Comparison of ENCODE assay signal across 9 cellular contexts in genomic region chr2:225042800-225043167, GRCh38. TPM values are rescaled to one million over a fixed set of nuclear protein-coding genes. Genes with fewer than 3 reads are reported as not detected.
DNase-seq lines count a peak whose midpoint lies in the region; ATAC-seq, FAIRE-seq and TF ChIP-seq lines count a peak whose summit lies in the region.
"Had no signal": no experiment of that assay in that cellular context is flagged by ENCODE, and none has a peak within 500 bp of the region (broad histone marks: within the 10 kb centered on the region; RNA-seq: fewer than 3 reads in every experiment).

No MANE protein-coding gene starts in this region.

- POLR2A ChIA-PET in A549 (lab: Yijun Ruan, JAX) (interaction anchor here (0.6 to 1.7 kb wide), 3 partner anchors 10 to 492 kb away, joined by 5 to 6 read pairs (median 6); no protein-coding TSS in a partner anchor), Caco-2 (lab: Charles Lee) (no interaction called here)
- POLR2A ChIA-PET in naive thymus-derived CD4-positive, alpha-beta T cell (lab: Charles Lee): interaction anchor here (0.6 to 4.8 kb wide), 15 partner anchors 8 to 115 kb away, joined by 3 to 33 read pairs (median 4); no protein-coding TSS in a partner anchor

- peak overlapping the region; percentile 96 to 98 for H3K27ac ChIP-seq in A549
- H3K27ac ChIP-seq in mammary epithelial cell (ENCODE audit: insufficient read depth, low read depth, low read length): no peak overlapping the region
- peak overlapping the region; percentile 96 for H3K27ac ChIP-seq in naive thymus-derived CD4-positive, alpha-beta T cell (ENCODE audit: low read depth, low read length)

- H3K4me1 Mint-ChIP-seq in HFFc6 (ENCODE audit: low read depth) (peaks cover 45% of the 10 kb centered on the region), Caco-2 (ENCODE audit: low read depth, unreplicated experiment) (no peaks in the 10 kb centered on the region)
- peaks cover 37 to 55% (median 48%) of the 10 kb centered on the region in 7 donors for H3K4me1 Mint-ChIP-seq in naive thymus-derived CD4-positive, alpha-beta T cell

- H3K4me3 Mint-ChIP-seq in HFFc6: peak overlapping the region; percentile 89
- peak overlapping the region; percentile 81 to 100 (median 86) for H3K4me3 Mint-ChIP-seq in naive thymus-derived CD4-positive, alpha-beta T cell
- H3K4me3 Mint-ChIP-seq in Caco-2 (ENCODE audit: unreplicated experiment): no peak overlapping the region

- no peak overlapping the region for H3K9ac ChIP-seq in mammary epithelial cell (ENCODE audit: insufficient read depth, low read length)

- peak overlapping the region; percentile 94 for H2AFZ ChIP-seq in mammary epithelial cell (ENCODE audit: low read depth, low read length)

- dilution Hi-C loops in mammary epithelial cell (cut with HindIII; ENCODE audit: low sequenced_read_pairs): loop anchor here (5.0 kb wide), 1 partner anchor 145 kb away; no protein-coding TSS in a partner anchor

- no peaks in the 10 kb centered on the region for H3K79me2 ChIP-seq in mammary epithelial cell (ENCODE audit: insufficient read depth, low read length)

- no peak for TF ChIP-seq EP300 in A549 (IDR thresholded peaks at IDR 0.05)

- CTCF ChIA-PET in A549 (lab: Yijun Ruan, JAX) (interaction anchor here (0.9 to 1.3 kb wide), 3 partner anchors 34 to 102 kb away, joined by 3 to 5 read pairs (median 3); no protein-coding TSS in a partner anchor), mammary epithelial cell (lab: Charles Lee; ENCODE audit: low non-redundant PET) (no interaction called here), Caco-2 (lab: Charles Lee) (no interaction called here)
- CTCF ChIA-PET in naive thymus-derived CD4-positive, alpha-beta T cell (lab: Charles Lee): interaction anchor here (0.7 to 1.0 kb wide), 3 partner anchors 10 to 80 kb away, joined by 3 to 4 read pairs (median 3); no protein-coding TSS in a partner anchor

- H3K4me3 ChIP-seq in A549 (peak overlapping the region; percentile 93), mammary epithelial cell (replicated peaks in 1 of 3; ENCODE audit: insufficient read depth in 1 of 3, low read depth in 2 of 3, low read length in 3 of 3) (peak overlapping the region in 2 of 3 experiments; percentile 58 to 66), Caco-2 (ENCODE audit: low read depth, low read length) (no peak overlapping the region)
- H3K4me3 ChIP-seq in naive thymus-derived CD4-positive, alpha-beta T cell (ENCODE audit: low read length): peak overlapping the region; percentile 41

- no peaks in the 10 kb centered on the region for H4K20me1 ChIP-seq in mammary epithelial cell (ENCODE audit: insufficient read depth, low read length)

- H3K27me3 Mint-ChIP-seq in HFFc6 (ENCODE audit: insufficient read depth) (peaks cover 2% of the 10 kb centered on the region; the same call in 1 of the 2 replicates), Caco-2 (ENCODE audit: insufficient read depth, unreplicated experiment) (peaks cover 19% of the 10 kb centered on the region)
- H3K27me3 Mint-ChIP-seq in naive thymus-derived CD4-positive, alpha-beta T cell: peaks cover 0 to 36% (median 0%) of the 10 kb centered on the region in 5 donors

- TF ChIP-seq RAD21 in A549 (conservative IDR thresholded peaks at IDR 0.05 in 1 of 2, IDR thresholded peaks at IDR 0.05 in 1 of 2): no peak

- H3K4me2 ChIP-seq in A549: peak overlapping the region; percentile 93
- peak overlapping the region; percentile 90 for H3K4me2 ChIP-seq in mammary epithelial cell (ENCODE audit: insufficient read depth, low read depth, low read length)

- no peak for TF ChIP-seq POLR2A in A549 (IDR thresholded peaks at IDR 0.05; ENCODE audit: low read length)

- intact Hi-C loops in mammary epithelial cell (cut with micrococcal nuclease) (no loop called here), Caco-2 (cut with micrococcal nuclease; ENCODE audit: unreplicated experiment) (no loop called here)
- intact Hi-C loops in naive thymus-derived CD4-positive, alpha-beta T cell (cut with micrococcal nuclease): loop anchor here (1.0 to 10.0 kb wide), 7 partner anchors 10 to 1795 kb away; partner anchors contain the start of genes CUL3 (in 2 of the 2), MRPL44 (in 1 of the 2) and RHBDD1 (in 1 of the 2)

- WGBS in A549 (ENCODE audit: missing lambda C conversion rate): 39% methylated on average over 7 of the region's 13 CpGs
- WGBS in mammary epithelial cell (ENCODE audit: low coverage, missing lambda C conversion rate): 45% methylated on average over 4 of the region's 13 CpGs

- no peak for FAIRE-seq in A549 (lab: Jason Lieb, UNC)
- FAIRE-seq: G401.6 had no signal

- ATAC-seq in A549: no peak
- ATAC-seq in naive thymus-derived CD4-positive, alpha-beta T cell: no peak
- no peak for ATAC-seq in GM21528 (IDR thresholded peaks at IDR 0.05; ENCODE audit: low FRiP score, unreplicated experiment)
- no peak for ATAC-seq in HG03457 (IDR thresholded peaks at IDR 0.05; ENCODE audit: unreplicated experiment)

- H3K9me3 Mint-ChIP-seq in HFFc6 (no peaks in the 10 kb centered on the region), Caco-2 (ENCODE audit: unreplicated experiment) (no peaks in the 10 kb centered on the region)
- H3K9me3 Mint-ChIP-seq in naive thymus-derived CD4-positive, alpha-beta T cell: no peaks in the 10 kb centered on the region

- no TSS peak for BruUV-seq in mammary epithelial cell (replicated peaks; lab: Mats Ljungman, UMichigan)
- BruUV-seq in Caco-2 (replicated peaks; lab: Mats Ljungman, UMichigan): no TSS peak

- H3K27ac Mint-ChIP-seq in HFFc6 (peak overlapping the region; percentile 88), Caco-2 (ENCODE audit: unreplicated experiment) (no peak overlapping the region)
- peak overlapping the region; percentile 41 to 94 (median 86) for H3K27ac Mint-ChIP-seq in naive thymus-derived CD4-positive, alpha-beta T cell

- H3K9me3 ChIP-seq in A549 (no peaks in the 10 kb centered on the region), mammary epithelial cell (replicated peaks; ENCODE audit: insufficient read depth, low read length) (no peaks in the 10 kb centered on the region), Caco-2 (no peaks in the 10 kb centered on the region)
- H3K9me3 ChIP-seq in naive thymus-derived CD4-positive, alpha-beta T cell (ENCODE audit: control insufficient read depth in 2 of 3, low read length in 3 of 3): no peaks in the 10 kb centered on the region

- H3K36me3 Mint-ChIP-seq in HFFc6 (ENCODE audit: low read depth): peaks cover 22% of the 10 kb centered on the region
- H3K36me3 Mint-ChIP-seq in naive thymus-derived CD4-positive, alpha-beta T cell: peaks cover 0 to 31% (median 4%) of the 10 kb centered on the region in 5 donors
- no peaks in the 10 kb centered on the region for H3K36me3 Mint-ChIP-seq in Caco-2 (ENCODE audit: insufficient read depth, unreplicated experiment)

- peaks cover 36% of the 10 kb centered on the region for H3K4me1 ChIP-seq in A549
- peaks cover 7% of the 10 kb centered on the region for H3K4me1 ChIP-seq in mammary epithelial cell (ENCODE audit: insufficient read depth, low read length)
- peaks cover 24 to 37% of the 10 kb centered on the region in 2 donors for H3K4me1 ChIP-seq in naive thymus-derived CD4-positive, alpha-beta T cell (ENCODE audit: control insufficient read depth in 2 of 2, insufficient read depth in 2 of 2, low read length in 2 of 2)
- no peaks in the 10 kb centered on the region for H3K4me1 ChIP-seq in Caco-2

- DNase-seq in A549 (ENCODE audit: low read depth in 1 of 2, low spot score in 1 of 2) (peak in 1 of 2 experiments; percentile 20), HFFc6 (no peak), mammary epithelial cell (no peak), epidermal melanocyte (ENCODE audit: insufficient read length, low spot score) (no peak), Caco-2 (no peak)
- DNase-seq in naive thymus-derived CD4-positive, alpha-beta T cell: no peak

- in situ Hi-C loops in mammary epithelial cell (cut with MboI; ENCODE audit: low sequenced_read_pairs in 2 of 2): no loop called here

- H3K36me3 ChIP-seq in mammary epithelial cell (ENCODE audit: insufficient read depth, low read length) (no peaks in the 10 kb centered on the region), Caco-2 (ENCODE audit: control insufficient read depth, insufficient read depth, low read length) (no peaks in the 10 kb centered on the region)
- H3K36me3 ChIP-seq in naive thymus-derived CD4-positive, alpha-beta T cell (ENCODE audit: control insufficient read depth in 2 of 3, insufficient read depth in 3 of 3, low read length in 3 of 3): peaks cover 0 to 5% (median 0%) of the 10 kb centered on the region in 3 experiments

- no peak for TF ChIP-seq CTCF in A549 (IDR thresholded peaks at IDR 0.05)
- TF ChIP-seq CTCF in HFFc6 (IDR thresholded peaks at IDR 0.05): no peak
- no peak for TF ChIP-seq CTCF in mammary epithelial cell (conservative IDR thresholded peaks at IDR 0.05 in 1 of 2, IDR thresholded peaks at IDR 0.05 in 1 of 2; ENCODE audit: extremely low read depth in 1 of 2, insufficient read depth in 1 of 2, low read depth in 1 of 2, low read length in 2 of 2)
- TF ChIP-seq CTCF in Caco-2 (IDR thresholded peaks at IDR 0.05; ENCODE audit: insufficient read depth in 1 of 2, low read depth in 1 of 2, low read length in 1 of 2, severe bottlenecking in 1 of 2, unreplicated experiment in 1 of 2): no peak

- H3K27me3 ChIP-seq in mammary epithelial cell (ENCODE audit: insufficient read depth, low read length) (peaks cover 4% of the 10 kb centered on the region), Caco-2 (replicated peaks; ENCODE audit: control insufficient read depth, insufficient read depth, low read length) (peaks cover 2% of the 10 kb centered on the region)
- no peaks in the 10 kb centered on the region for H3K27me3 ChIP-seq in naive thymus-derived CD4-positive, alpha-beta T cell (ENCODE audit: control insufficient read depth in 2 of 2, insufficient read depth in 2 of 2, low read length in 2 of 2)

TF ChIP-seq in A549, 52 proteins besides CTCF, POLR2A, EP300 and RAD21 (continues in another document):
- TF ChIP-seq SREBF2 (IDR thresholded peaks at IDR 0.05): no peak
- TF ChIP-seq HOXA7 (CRISPR knock-in tag; IDR thresholded peaks at IDR 0.05): no peak
- TF ChIP-seq KDM1A (IDR thresholded peaks at IDR 0.05; ENCODE audit: low read depth): no peak
- no peak for TF ChIP-seq CBX2 (IDR thresholded peaks at IDR 0.05; ENCODE audit: borderline replicate concordance, low read depth)

RNA-seq across cellular contexts. Expression of gene DOCK10, which starts 0.5 kb away (rescaled TPM):
- polyA plus RNA-seq in A549 (2011; rRNA removed) (45.3 and 59.2 TPM in 2 replicates), A549 (2017; fragmentation: RNase III; extraction: RNeasy Plus Mini Kit Qiagen cat#74134 plus additional on column Dnase treatment) (35.6 to 43.0 TPM (median 42.2 TPM) in 3 replicates), mammary epithelial cell (5.1 TPM)
- polyA plus RNA-seq in A549 (2012; cell fraction: cytosol; rRNA removed): 41.5 and 42.4 TPM in 2 replicates
- polyA plus RNA-seq in A549 (2012; cell fraction: nucleus; rRNA removed): 43.6 and 75.5 TPM in 2 replicates
- 89.1 and 90.9 TPM in 2 replicates for polyA minus RNA-seq in A549 (2011; rRNA and poly(A)+ RNA removed)
- total RNA-seq in HFFc6 (2021; fragmentation: NEBNext Ultra II Directional; extraction: Animal tissue kit (Norgen Biotek cat#: 25700)): 10 to 100 TPM; 61.1 to 78.8 (median 75.8) TPM
- total RNA-seq in mammary epithelial cell (1 to 10 TPM in 1 of 2 donors, under 1 TPM in 1; 0.50 to 5.1 TPM), Caco-2 (2022) (not detected in 2 replicates)
- polyA minus RNA-seq in mammary epithelial cell: 32.4 TPM
- total RNA-seq in naive thymus-derived CD4-positive, alpha-beta T cell: 100 to 1,000 TPM; 200 to 275 (median 231) TPM
- 10 to 100 TPM; 64.2 to 71.2 TPM for polyA plus RNA-seq in naive thymus-derived CD4-positive, alpha-beta T cell

Comparison
In these comparisons a context has a peak if more than half of its experiments do, and no peak if none do; other contexts are left out.
1. RNA of gene DOCK10, which starts 0.5 kb away (total RNA-seq): 200 to 275 TPM in naive thymus-derived CD4-positive, alpha-beta T cell and 61.1 to 78.8 TPM in HFFc6; 0.50 to 5.1 TPM in mammary epithelial cell and not detected in Caco-2; every median in the first group is over 10 times any median in the second.
2. CTCF ChIA-PET loops: an anchor here in A549 (0.9 to 1.3 kb wide) and naive thymus-derived CD4-positive, alpha-beta T cell (0.7 to 1.0 kb wide); none called in mammary epithelial cell and Caco-2.
3. intact Hi-C loops: an anchor here in naive thymus-derived CD4-positive, alpha-beta T cell (1.0 to 10.0 kb wide); none called in mammary epithelial cell and Caco-2.